21 cellular contexts compared by ENCODE assay signal in genomic region chr2:38591152-38591551, GRCh38. TPM values are rescaled to one million over a fixed set of nuclear protein-coding genes. Genes with fewer than 3 reads are reported as not detected.
DNase-seq lines count a peak whose midpoint lies in the region; ATAC-seq and TF ChIP-seq lines count a peak whose summit lies in the region.
"Had no signal": no experiment of that assay in that cellular context is flagged by ENCODE, and none has a peak within 500 bp of the region (broad histone marks: within the 10 kb centered on the region; RNA-seq: fewer than 3 reads in every experiment).

No MANE protein-coding gene starts in this region.

- ATAC-seq in activated CD4-positive, alpha-beta T cell treated with anti-CD3 and anti-CD28 coated beads for 36 hours = no peak
- ATAC-seq in Right ventricle myocardium superior (ENCODE audit: poor library complexity) (peak; percentile 85), HG02870 (IDR thresholded peaks at IDR 0.05; ENCODE audit: unreplicated experiment) (no peak), GM21786 (IDR thresholded peaks at IDR 0.05; ENCODE audit: unreplicated experiment) (no peak)

- peak overlapping the region; percentile 66 for H3K27ac Mint-ChIP-seq in activated CD4-positive, alpha-beta T cell treated with anti-CD3 and anti-CD28 coated beads for 36 hours
- H3K27ac Mint-ChIP-seq in progenitor cell of endocrine pancreas = peak overlapping the region; percentile 71
- H3K27ac Mint-ChIP-seq: activated naive CD8-positive, alpha-beta T cell; CD14-positive monocyte; mesothelial cell of epicardium had no signal

- DNase-seq in activated CD4-positive, alpha-beta T cell treated with anti-CD3 and anti-CD28 coated beads for 36 hours = no peak
- DNase-seq in activated CD4-positive, alpha-beta T cell treated with anti-CD3 and anti-CD28 coated beads for 4 hours = no peak
- peak; percentile 88 for DNase-seq in NCI-H526 treated with DMSO at 0.1 percent for 48 hours (lab: John Stamatoyannopoulos, UW)
- DNase-seq in Right ventricle myocardium superior = no peak
- DNase-seq in progenitor cell of endocrine pancreas (ENCODE audit: low spot score, unreplicated experiment) = no peak
- no peak for DNase-seq in HuH-7.5 (ENCODE audit: low spot score)
- DNase-seq: hypothalamus; KBM-7; NCI-H1092; NCI-H2107; NCI-H82; stimulated activated CD4-positive, alpha-beta T cell treated with anti-CD3 and anti-CD28 coated beads, Interleukin-12 subunit alpha, Interleukin-12 subunit beta, amount 100 ng/mL, for 4 hours; stimulated activated naive CD4-positive, alpha-beta T cell treated with Interleukin-2 at 50 U/mL for 16 hours; T-helper 1 cell; uterus; WERI-Rb-1 had no signal

- H3K36me3 Mint-ChIP-seq in activated CD4-positive, alpha-beta T cell treated with anti-CD3 and anti-CD28 coated beads for 36 hours (ENCODE audit: low read depth) = peaks cover 31% of the 10 kb centered on the region
- H3K36me3 Mint-ChIP-seq in progenitor cell of endocrine pancreas (ENCODE audit: insufficient read depth) = peaks cover 19% of the 10 kb centered on the region

- CTCF ChIA-PET in activated CD4-positive, alpha-beta T cell treated with anti-CD3 and anti-CD28 coated beads for 36 hours (lab: Charles Lee) = interaction anchor here (0.5 to 18.0 kb wide), 9 partner anchors 8 to 150 kb away, joined by 3 to 215 read pairs (median 4); no protein-coding TSS in a partner anchor

- no peak for TF ChIP-seq CTCF in progenitor cell of endocrine pancreas (IDR thresholded peaks at IDR 0.05; ENCODE audit: unreplicated experiment)

- H3K4me3 Mint-ChIP-seq in activated CD4-positive, alpha-beta T cell treated with anti-CD3 and anti-CD28 coated beads for 36 hours = peak overlapping the region; percentile 20
- H3K4me3 Mint-ChIP-seq in progenitor cell of endocrine pancreas (ENCODE audit: low read depth) = no peak overlapping the region
- H3K4me3 Mint-ChIP-seq: activated naive CD8-positive, alpha-beta T cell; CD14-positive monocyte; mesothelial cell of epicardium had no signal

- no peaks in the 10 kb centered on the region for H3K9me3 Mint-ChIP-seq in activated CD4-positive, alpha-beta T cell treated with anti-CD3 and anti-CD28 coated beads for 36 hours (ENCODE audit: low read depth)
- H3K9me3 Mint-ChIP-seq in progenitor cell of endocrine pancreas (ENCODE audit: low read depth) = no peaks in the 10 kb centered on the region
- H3K9me3 Mint-ChIP-seq: CD14-positive monocyte, mesothelial cell of epicardium had no signal

- POLR2A ChIA-PET in activated CD4-positive, alpha-beta T cell treated with anti-CD3 and anti-CD28 coated beads for 36 hours (lab: Charles Lee) = no interaction called here

- intact Hi-C loops in activated CD4-positive, alpha-beta T cell treated with anti-CD3 and anti-CD28 coated beads for 36 hours (cut with DNase I, micrococcal nuclease) = no loop called here
- intact Hi-C loops in Right ventricle myocardium superior (cut with DNase I) = no loop called here

- peaks cover 56% of the 10 kb centered on the region for H3K4me1 Mint-ChIP-seq in activated CD4-positive, alpha-beta T cell treated with anti-CD3 and anti-CD28 coated beads for 36 hours
- H3K4me1 Mint-ChIP-seq in progenitor cell of endocrine pancreas (ENCODE audit: low read depth) = peaks cover 29% of the 10 kb centered on the region

- H3K27me3 Mint-ChIP-seq in activated CD4-positive, alpha-beta T cell treated with anti-CD3 and anti-CD28 coated beads for 36 hours = no peaks in the 10 kb centered on the region
- H3K27me3 Mint-ChIP-seq in progenitor cell of endocrine pancreas = no peaks in the 10 kb centered on the region
- H3K27me3 Mint-ChIP-seq: activated naive CD8-positive, alpha-beta T cell had no signal

RNA-seq across cellular contexts. Expression of gene HNRNPLL, which starts 11.6 kb away (rescaled TPM):
- 10 to 100 TPM; 53.5 to 59.8 TPM for total RNA-seq in activated CD4-positive, alpha-beta T cell treated with anti-CD3 and anti-CD28 coated beads for 36 hours
- 28.3 TPM for total RNA-seq in Right ventricle myocardium superior
- total RNA-seq in progenitor cell of endocrine pancreas = 119 and 122 TPM in 2 replicates
